In the genomic region with DNA sequence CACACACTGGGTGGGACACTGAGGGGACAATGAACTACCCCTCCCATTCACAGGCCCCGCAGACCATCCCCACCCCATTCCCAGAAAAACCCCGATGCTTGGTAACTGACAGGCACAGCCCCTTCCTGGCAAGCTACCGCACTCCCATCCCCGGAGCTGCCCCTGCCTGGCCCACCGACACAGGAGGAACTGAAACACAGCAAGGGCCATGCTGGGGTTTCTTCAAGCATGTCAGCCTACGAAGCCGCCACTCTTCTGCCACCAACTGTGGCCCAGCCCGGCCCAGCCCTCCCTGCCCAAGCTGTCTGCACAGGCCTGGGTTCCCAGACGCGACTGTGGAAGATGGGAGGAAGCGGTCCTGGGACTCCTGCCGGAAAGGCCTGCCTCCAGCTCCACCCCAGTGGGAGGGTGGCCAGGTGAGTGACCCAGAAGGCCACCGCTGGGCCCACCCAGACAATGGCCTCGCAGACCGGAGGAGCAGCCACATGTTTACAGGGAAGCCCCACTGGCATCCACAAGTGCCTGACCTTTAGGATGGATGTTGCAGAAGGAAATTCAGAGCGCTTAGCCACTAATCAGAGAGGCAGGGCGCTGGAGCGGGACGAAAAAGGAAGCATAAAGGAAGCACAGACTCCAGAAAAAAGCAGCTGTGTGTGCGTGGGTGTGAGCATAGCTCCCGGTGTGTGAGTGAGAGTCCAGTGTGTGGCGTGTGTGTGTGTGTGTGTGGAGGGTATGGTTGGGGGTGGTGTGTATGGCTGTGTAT, we compare ENCODE assay signal across 9 cellular contexts. TPM values are rescaled to one million over a fixed set of nuclear protein-coding genes. Genes with fewer than 3 reads are reported as not detected.
DNase-seq lines count a peak whose midpoint lies in the region; ATAC-seq and TF ChIP-seq lines count a peak whose summit lies in the region.
"Had no signal": no experiment of that assay in that cellular context is flagged by ENCODE, and none has a peak within 500 bp of the region (broad histone marks: within the 10 kb centered on the region; RNA-seq: fewer than 3 reads in every experiment).

No MANE protein-coding gene starts in this region.

- H3K27ac ChIP-seq in OCI-LY3 (ENCODE audit: low read length): peak overlapping the region; percentile 95
- H3K27ac ChIP-seq: C4-2B had no signal

- H3K4me1 Mint-ChIP-seq in effector memory CD8-positive, alpha-beta T cell (ENCODE audit: low read depth in 2 of 2): peaks cover 66 to 75% of the 10 kb centered on the region in 2 donors
- H3K4me1 Mint-ChIP-seq in Calu3 (ENCODE audit: low read depth, unreplicated experiment): peaks cover 11% of the 10 kb centered on the region

- peaks cover 92% of the 10 kb centered on the region for H3K79me2 ChIP-seq in OCI-LY3 (ENCODE audit: low read length)

- H3K4me3 Mint-ChIP-seq in effector memory CD8-positive, alpha-beta T cell: peak overlapping the region; percentile 92 to 96
- H3K4me3 Mint-ChIP-seq in Calu3 (ENCODE audit: low read depth, unreplicated experiment): no peak overlapping the region

- peaks cover 96% of the 10 kb centered on the region for H3K4me1 ChIP-seq in OCI-LY3 (ENCODE audit: low read length)

- intact Hi-C loops in Calu3 (cut with micrococcal nuclease; ENCODE audit: unreplicated experiment): no loop called here

- ATAC-seq in effector memory CD8-positive, alpha-beta T cell (replicated peaks): no peak

- H3K36me3 ChIP-seq in OCI-LY3 (replicated peaks; ENCODE audit: low read depth, low read length): peaks cover 78% of the 10 kb centered on the region

- H4K20me1 ChIP-seq in OCI-LY3 (ENCODE audit: insufficient read depth, low read length): peaks cover 44% of the 10 kb centered on the region

- TF ChIP-seq CTCF in OCI-LY3 (IDR thresholded peaks at IDR 0.05; ENCODE audit: low read depth, low read length) (0 out of 2 replicates have a peak, but pooled peaks have one; percentile 3), Calu3 (IDR thresholded peaks at IDR 0.05; ENCODE audit: unreplicated experiment) (no peak)

- H3K9me3 ChIP-seq in OCI-LY3 (ENCODE audit: insufficient read depth, low read length): no peaks in the 10 kb centered on the region

- H3K36me3 Mint-ChIP-seq in effector memory CD8-positive, alpha-beta T cell (ENCODE audit: insufficient read depth): peaks cover 47% of the 10 kb centered on the region
- H3K36me3 Mint-ChIP-seq in Calu3 (ENCODE audit: insufficient read depth, unreplicated experiment): no peaks in the 10 kb centered on the region

- peak overlapping the region; percentile 100 for H3K27ac Mint-ChIP-seq in effector memory CD8-positive, alpha-beta T cell
- no peak overlapping the region for H3K27ac Mint-ChIP-seq in Calu3 (ENCODE audit: unreplicated experiment)

- no peak overlapping the region for H2AFZ ChIP-seq in OCI-LY3 (ENCODE audit: low read depth, low read length)

- peak; percentile 34 for DNase-seq in stimulated activated CD4-positive, alpha-beta T cell treated with anti-CD3 and anti-CD28 coated beads, Interleukin-1b, Interleukin-23, amount 100 ng/mL, for 48 hours
- no peak for DNase-seq in stimulated activated CD4-positive, alpha-beta T cell treated with anti-CD3 and anti-CD28 coated beads, Interleukin-12 subunit alpha, Interleukin-12 subunit beta, amount 100 ng/mL, for 4 hours
- no peak for DNase-seq in effector memory CD8-positive, alpha-beta T cell
- DNase-seq in renal cortical epithelial cell (ENCODE audit: low read depth): peak; percentile 59
- DNase-seq in NCI-H187 treated with DMSO at 0.1 percent for 48 hours (lab: John Stamatoyannopoulos, UW): no peak
- no peak for DNase-seq in Calu3
- no peak for DNase-seq in NCI-H2029 (lab: John Stamatoyannopoulos, UW)

- H3K9me3 Mint-ChIP-seq in effector memory CD8-positive, alpha-beta T cell: no peaks in the 10 kb centered on the region
- H3K9me3 Mint-ChIP-seq in Calu3 (ENCODE audit: low read depth, unreplicated experiment): no peaks in the 10 kb centered on the region

- H3K27me3 Mint-ChIP-seq in effector memory CD8-positive, alpha-beta T cell: no peaks in the 10 kb centered on the region
- H3K27me3 Mint-ChIP-seq in Calu3 (ENCODE audit: unreplicated experiment): no peaks in the 10 kb centered on the region

- peak overlapping the region; percentile 97 for H3K9ac ChIP-seq in OCI-LY3 (ENCODE audit: low read length)

- peak overlapping the region; percentile 94 for H3K4me2 ChIP-seq in OCI-LY3 (ENCODE audit: low read length)

- CTCF ChIA-PET in Calu3 (lab: Charles Lee): no interaction called here

- no TSS peak for BruUV-seq in Calu3 (replicated peaks; lab: Mats Ljungman, UMichigan)

- H3K4me3 ChIP-seq in OCI-LY3 (ENCODE audit: low read length): peak overlapping the region; percentile 77

- H3K27me3 ChIP-seq in OCI-LY3 (ENCODE audit: low read depth, low read length): no peaks in the 10 kb centered on the region

RNA-seq across cellular contexts. Expression of a gene that starts 10.2 kb away (rescaled TPM):
- total RNA-seq in renal cortical epithelial cell: 2.4 and 13.9 TPM in 2 replicates
- 0.28 and 0.39 TPM in 2 replicates for total RNA-seq in Calu3 (2022)

Comparison
In these comparisons a context has a peak if more than half of its experiments do, and no peak if none do; other contexts are left out.
1. DNase-seq: peak in stimulated activated CD4-positive, alpha-beta T cell treated with anti-CD3 and anti-CD28 coated beads, Interleukin-1b, Interleukin-23, amount 100 ng/mL, for 48 hours (single experiment) and renal cortical epithelial cell (single experiment); none in stimulated activated CD4-positive, alpha-beta T cell treated with anti-CD3 and anti-CD28 coated beads, Interleukin-12 subunit alpha, Interleukin-12 subunit beta, amount 100 ng/mL, for 4 hours (single experiment), effector memory CD8-positive, alpha-beta T cell (0 of 3), NCI-H187 treated with DMSO at 0.1 percent for 48 hours (single experiment), Calu3 (single experiment) and NCI-H2029 (single experiment).